In the genomic region with DNA sequence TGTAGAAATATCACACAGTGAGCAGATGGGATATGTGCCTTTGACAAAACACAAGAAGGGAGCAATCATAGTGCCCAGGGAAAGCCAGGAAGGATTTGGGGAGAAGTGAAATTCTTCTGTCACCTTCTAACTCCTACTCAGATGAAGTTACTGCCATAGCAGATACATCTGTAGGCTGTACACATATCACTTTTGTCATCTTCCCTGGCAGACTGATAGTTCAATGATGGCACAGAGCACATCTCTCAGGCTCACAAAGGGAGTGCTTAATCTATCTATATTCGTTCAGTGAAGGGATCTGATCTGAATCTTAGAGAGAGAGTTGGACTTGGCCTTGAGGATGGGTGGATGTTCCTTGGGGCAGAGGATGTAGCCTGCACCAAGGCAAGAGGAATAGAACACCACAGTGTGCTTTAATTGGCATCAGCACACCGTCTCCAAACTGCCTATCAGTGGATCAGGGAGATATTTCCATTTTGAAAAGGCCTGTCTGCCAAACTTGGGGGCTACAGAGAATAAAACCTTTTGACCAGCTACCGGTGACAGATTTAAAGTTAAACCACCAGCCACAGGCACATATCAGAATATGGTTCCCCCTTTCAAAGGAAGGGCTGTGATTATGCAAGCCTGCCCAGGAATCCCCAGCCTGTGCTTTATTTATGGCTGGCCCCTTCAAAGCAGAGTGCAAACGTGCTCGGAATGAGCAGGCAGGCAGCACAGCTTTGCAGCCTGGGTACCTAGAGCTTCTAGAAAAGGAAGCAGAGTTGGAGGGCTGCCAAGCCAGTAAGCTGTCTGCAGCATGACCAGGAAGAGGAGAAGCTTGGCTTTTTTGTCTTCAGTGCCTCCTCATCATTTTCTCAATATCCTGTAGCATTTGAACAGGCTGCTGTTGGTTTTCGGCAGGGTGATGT, we compare ENCODE assay signal across 8 cellular contexts.
DNase-seq lines count a peak whose midpoint lies in the region; ATAC-seq and TF ChIP-seq lines count a peak whose summit lies in the region.

No MANE protein-coding gene starts in this region.

- intact Hi-C loops in A673 (cut with micrococcal nuclease; ENCODE audit: unreplicated experiment) = no loop called here

- peak; percentile 61 for ATAC-seq in GM19023 (IDR thresholded peaks at IDR 0.05; ENCODE audit: unreplicated experiment)
- peak; percentile 63 for ATAC-seq in HG03558 (IDR thresholded peaks at IDR 0.05; ENCODE audit: extremely low read depth, unreplicated experiment)

- TF ChIP-seq CTCF in A673 (conservative IDR thresholded peaks at IDR 0.05; ENCODE audit: low read depth, low read length) = no peak

- no peak overlapping the region for H3K4me3 ChIP-seq in A673 (ENCODE audit: low read depth, low read length, poor library complexity, severe bottlenecking)

- POLR2A ChIA-PET in A673 (lab: Charles Lee; ENCODE audit: low non-redundant PET) = no interaction called here

- peak; percentile 46 for DNase-seq in A673 (ENCODE audit: low spot score)
- DNase-seq in SKM-1 treated with dmso at 0.1 percent for 144 hours (lab: John Stamatoyannopoulos, UW; ENCODE audit: unreplicated experiment) = peak; percentile 66
- DNase-seq in amniotic epithelial cell (ENCODE audit: low read depth) = peak; percentile 80
- peak; percentile 86 for DNase-seq in medulla oblongata (ENCODE audit: extremely low spot score)
- peak; percentile 47 to 62 for DNase-seq in stimulated activated CD8-positive, alpha-beta memory T cell treated with anti-CD3 and anti-CD28 coated beads, Interleukin-2, amount 100 ng/mL, for 1 hour (ENCODE audit: low read depth in 2 of 2)
- DNase-seq in ecto neural progenitor cell (ENCODE audit: low spot score) = no peak

- no peaks in the 10 kb centered on the region for H3K27me3 ChIP-seq in A673 (replicated peaks; ENCODE audit: insufficient read depth, low read depth, low read length, poor library complexity)

- CTCF ChIA-PET in A673 (lab: Charles Lee) = interaction anchor here (0.6 kb wide), 1 partner anchor 127 kb away, joined by 15 read pairs; no protein-coding TSS in a partner anchor

- H3K36me3 ChIP-seq in A673 (ENCODE audit: insufficient read depth, low read length, poor library complexity, severe bottlenecking) = no peaks in the 10 kb centered on the region

- H3K4me1 ChIP-seq in A673 (ENCODE audit: insufficient read depth, low read length, poor library complexity, severe bottlenecking) = no peaks in the 10 kb centered on the region

- no TSS peak for BruUV-seq in A673 (replicated peaks; lab: Mats Ljungman, UMichigan)

- H3K27ac ChIP-seq in A673 (ENCODE audit: low read depth, low read length, poor library complexity, severe bottlenecking) = no peak overlapping the region

- no peaks in the 10 kb centered on the region for H3K9me3 ChIP-seq in A673 (ENCODE audit: low read depth, low read length, poor library complexity, severe bottlenecking)
